19 cellular contexts compared by ENCODE assay signal in the genomic region with DNA sequence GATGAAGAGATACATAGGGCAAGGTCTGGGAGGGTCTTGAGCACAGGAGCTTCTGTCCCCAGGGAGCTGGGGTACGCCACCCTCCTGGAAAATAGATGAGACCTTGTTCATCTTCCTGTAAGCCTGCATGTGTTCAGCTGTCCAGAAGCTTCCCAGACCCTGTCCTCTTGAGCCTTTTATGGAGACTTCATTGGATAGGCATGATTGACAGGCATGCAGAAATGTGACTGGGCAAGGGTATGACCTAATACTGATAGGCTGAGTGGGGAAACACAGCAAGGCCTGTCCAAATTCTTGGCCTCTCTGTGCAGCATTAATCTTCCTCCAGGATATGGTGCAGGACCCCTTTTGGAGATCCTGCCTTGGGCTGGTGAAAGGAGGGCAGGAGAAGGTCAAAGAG.
"Had no signal": no experiment of that assay in that cellular context is flagged by ENCODE, and none has a peak within 500 bp of the region (broad histone marks: within the 10 kb centered on the region; RNA-seq: fewer than 3 reads in every experiment).

No MANE protein-coding gene starts in this region.

- H3K4me3 ChIP-seq: MG63, SK-N-MC had no signal

- H3K9me3 ChIP-seq: MG63 had no signal

- H3K27me3 ChIP-seq: MG63 had no signal

- H3K27ac ChIP-seq: SK-N-MC, VCaP had no signal

- DNase-seq: activated CD4-positive, alpha-beta memory T cell treated with anti-CD3 and anti-CD28 coated beads for 36 hours; activated CD4-positive, alpha-beta T cell treated with anti-CD3 and anti-CD28 coated beads, Interleukin-2, amount 10 ng/mL, durations not matched to agents 7 days and 5 days; activated CD4-positive, CD25-positive, alpha-beta regulatory T cell; activated CD8-positive, alpha-beta memory T cell treated with anti-CD3 and anti-CD28 coated beads for 24 hours; activated gamma-delta T cell treated with Interleukin-2 at 50 U/mL for 16 hours; activated T-cell treated with anti-CD3 and anti-CD28 coated beads, Interleukin-2, amount 50 U/mL, for 72 hours; amygdala; MG63; NCI-H1105 treated with DMSO at 0.1 percent for 48 hours; NCI-H1436 treated with DMSO at 0.1 percent for 48 hours; NCI-H187; NCI-H2081; NCI-H510A treated with DMSO at 0.1 percent for 48 hours; SIG-M5; T-cell had no signal

- ATAC-seq: activated T-cell treated with anti-CD3 and anti-CD28 coated beads, Interleukin-2, amount 50 U/mL, for 72 hours; T-cell had no signal

- FAIRE-seq: astrocyte, RCC 7860 had no signal
